8 cellular contexts compared by ENCODE assay signal in the genomic region with DNA sequence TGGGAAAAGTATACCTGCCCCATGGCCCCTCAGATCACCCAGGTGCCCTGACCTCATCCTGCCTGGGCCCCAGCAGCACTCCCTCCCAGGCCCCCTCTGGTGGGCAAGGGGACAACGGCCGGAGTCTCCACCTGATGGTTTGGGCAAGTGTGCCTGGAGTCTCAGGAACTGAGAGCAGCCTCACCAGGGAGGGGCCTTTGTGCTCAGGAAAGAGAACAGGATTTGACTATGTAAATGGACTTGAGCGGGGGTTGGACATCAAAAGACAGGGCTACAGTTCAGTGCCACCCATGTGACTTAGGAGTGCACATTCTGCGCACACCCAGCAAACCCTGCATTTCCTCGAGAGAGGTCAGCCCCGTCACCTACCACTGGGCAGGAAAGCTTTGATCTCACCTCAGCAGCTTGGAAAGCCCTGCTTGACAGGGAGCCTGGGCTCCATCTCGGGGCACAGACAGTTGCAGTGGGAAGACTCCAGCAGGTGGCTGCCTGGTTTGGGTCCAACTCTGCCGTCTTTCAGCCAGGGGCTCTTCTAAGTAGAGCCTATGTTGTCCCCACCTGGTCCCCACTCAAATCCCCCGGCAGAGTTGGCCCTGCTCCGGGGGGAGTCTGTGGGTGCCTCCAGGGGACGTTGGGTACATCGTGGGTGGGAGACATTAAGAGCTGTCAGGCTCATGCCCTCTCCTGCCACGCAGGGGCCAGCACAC.
DNase-seq lines count a peak whose midpoint lies in the region; ATAC-seq, FAIRE-seq and TF ChIP-seq lines count a peak whose summit lies in the region.
"Had no signal": no experiment of that assay in that cellular context is flagged by ENCODE, and none has a peak within 500 bp of the region (broad histone marks: within the 10 kb centered on the region; RNA-seq: fewer than 3 reads in every experiment).

No MANE protein-coding gene starts in this region.

- TF ChIP-seq CTCF in D721Med (IDR thresholded peaks at IDR 0.05; ENCODE audit: insufficient read depth, missing control alignments) = no peak

- no peak for FAIRE-seq in D721Med (lab: Jason Lieb, UNC)
- FAIRE-seq: keratinocyte had no signal

- peak; percentile 52 for DNase-seq in NAMALWA (ENCODE audit: low spot score)
- peak; percentile 73 for DNase-seq in iPS-NIHi11 (ENCODE audit: low spot score)
- DNase-seq in glomerular visceral epithelial cell (ENCODE audit: extremely low spot score) = no peak
- DNase-seq in D721Med (ENCODE audit: insufficient read length, low spot score) = no peak
- no peak for DNase-seq in GF-D8 (lab: John Stamatoyannopoulos, UW)

- peak; percentile 30 for ATAC-seq in GM18519 (IDR thresholded peaks at IDR 0.05; ENCODE audit: low FRiP score, unreplicated experiment)
- ATAC-seq in GM21576 (IDR thresholded peaks at IDR 0.05; ENCODE audit: unreplicated experiment) = peak; percentile 39

Comparison
In these comparisons a context has a peak if more than half of its experiments do, and no peak if none do; other contexts are left out.
1. DNase-seq: peak in NAMALWA (single experiment) and iPS-NIHi11 (single experiment); none in glomerular visceral epithelial cell (single experiment), D721Med (single experiment) and GF-D8 (single experiment).